Comparison of ENCODE assay signal across 13 cellular contexts in genomic region chr4:20426028-20426427, GRCh38.
DNase-seq lines count a peak whose midpoint lies in the region; ATAC-seq and TF ChIP-seq lines count a peak whose summit lies in the region.
"Had no signal": no experiment of that assay in that cellular context is flagged by ENCODE, and none has a peak within 500 bp of the region (broad histone marks: within the 10 kb centered on the region; RNA-seq: fewer than 3 reads in every experiment).

No MANE protein-coding gene starts in this region.

- H3K4me3 Mint-ChIP-seq in HFFc6 = no peak overlapping the region
- no peak overlapping the region for H3K4me3 Mint-ChIP-seq in nephron
- H3K4me3 Mint-ChIP-seq: B cell; CD4-positive, CD25-positive, alpha-beta regulatory T cell; CD8-positive, alpha-beta T cell had no signal

- H3K4me1 Mint-ChIP-seq in HFFc6 (ENCODE audit: low read depth) = peaks cover 67% of the 10 kb centered on the region
- H3K4me1 Mint-ChIP-seq in nephron = peaks cover 51% of the 10 kb centered on the region
- H3K4me1 Mint-ChIP-seq: B cell; CD4-positive, CD25-positive, alpha-beta regulatory T cell had no signal

- H3K9me3 Mint-ChIP-seq in HFFc6 (no peaks in the 10 kb centered on the region), nephron (no peaks in the 10 kb centered on the region)
- H3K9me3 Mint-ChIP-seq: CD8-positive, alpha-beta T cell had no signal

- H3K27ac Mint-ChIP-seq in HFFc6 (peak overlapping the region; percentile 2; the same call in 1 of the 2 replicates), nephron (peak overlapping the region in 2 of 3 experiments; percentile 61 to 65)
- H3K27ac Mint-ChIP-seq: B cell; CD4-positive, CD25-positive, alpha-beta regulatory T cell; CD8-positive, alpha-beta T cell had no signal

- peak; percentile 62 for ATAC-seq in omental fat pad (ENCODE audit: low FRiP score)
- ATAC-seq: CD8-positive, alpha-beta T cell had no signal

- CTCF ChIA-PET in HEK293T (lab: Yijun Ruan, JAX) = interaction anchor here (0.6 to 1.0 kb wide), 2 partner anchors 9 to 112 kb away, joined by 3 to 4 read pairs; no protein-coding TSS in a partner anchor

- TF ChIP-seq CTCF in HFFc6 (IDR thresholded peaks at IDR 0.05) (no peak), nephron (IDR thresholded peaks at IDR 0.05; ENCODE audit: unreplicated experiment in 3 of 3) (no peak), omental fat pad (IDR thresholded peaks at IDR 0.05) (no peak)

- H3K27me3 Mint-ChIP-seq in HFFc6 (ENCODE audit: insufficient read depth) (no peaks in the 10 kb centered on the region; the same call in 1 of the 2 replicates), nephron (ENCODE audit: low read depth) (no peaks in the 10 kb centered on the region)
- H3K27me3 Mint-ChIP-seq: CD4-positive, CD25-positive, alpha-beta regulatory T cell had no signal

- DNase-seq in Ammon's horn (ENCODE audit: low spot score) = peak; percentile 10
- DNase-seq in HFFc6 = no peak
- no peak for DNase-seq in omental fat pad (ENCODE audit: low spot score)
- DNase-seq in HEK293T (ENCODE audit: extremely low spot score) = no peak
- DNase-seq in NOMO-1 treated with dmso at 0.1 percent for 144 hours (lab: John Stamatoyannopoulos, UW; ENCODE audit: unreplicated experiment) = no peak
- DNase-seq: Caco-2; CD4-positive, CD25-positive, alpha-beta regulatory T cell; CD8-positive, alpha-beta T cell; DMS153; DND-41; GOT3 had no signal

- POLR2A ChIA-PET in HEK293T (lab: Yijun Ruan, JAX) = no interaction called here

- H3K36me3 Mint-ChIP-seq in HFFc6 (ENCODE audit: low read depth) = no peaks in the 10 kb centered on the region
- no peaks in the 10 kb centered on the region for H3K36me3 Mint-ChIP-seq in nephron (ENCODE audit: low read depth)
- H3K36me3 Mint-ChIP-seq: CD4-positive, CD25-positive, alpha-beta regulatory T cell; CD8-positive, alpha-beta T cell had no signal

TF ChIP-seq in HEK293T, 16 proteins besides CTCF, POLR2A, EP300 and RAD21:
- TF ChIP-seq FOXA1 (IDR thresholded peaks at IDR 0.05) (no peak), FOXM1 (IDR thresholded peaks at IDR 0.05; ENCODE audit: borderline replicate concordance) (no peak), ARNT (IDR thresholded peaks at IDR 0.05) (no peak), SP1 (IDR thresholded peaks at IDR 0.05) (no peak), L3MBTL2 (conservative IDR thresholded peaks at IDR 0.05) (no peak), HDGF (IDR thresholded peaks at IDR 0.05; ENCODE audit: borderline replicate concordance) (no peak), SUZ12 (IDR thresholded peaks at IDR 0.05) (no peak)
